ENCODE assay signal across 21 cellular contexts in genomic region chr1:52558941-52559340, GRCh38. TPM values are rescaled to one million over a fixed set of nuclear protein-coding genes. Genes with fewer than 3 reads are reported as not detected.
DNase-seq lines count a peak whose midpoint lies in the region; ATAC-seq and TF ChIP-seq lines count a peak whose summit lies in the region.
"Had no signal": no experiment of that assay in that cellular context is flagged by ENCODE, and none has a peak within 500 bp of the region (broad histone marks: within the 10 kb centered on the region; RNA-seq: fewer than 3 reads in every experiment).

No MANE protein-coding gene starts in this region.

- H3K27me3 ChIP-seq in left lung: no peaks in the 10 kb centered on the region

- H3K27me3 Mint-ChIP-seq in immature natural killer cell (ENCODE audit: low read depth in 3 of 3): no peaks in the 10 kb centered on the region
- no peaks in the 10 kb centered on the region for H3K27me3 Mint-ChIP-seq in activated T-cell treated with anti-CD3 and anti-CD28 coated beads, Interleukin-2, amount 50 U/mL, for 24 hours
- H3K27me3 Mint-ChIP-seq: IgD-negative memory B cell had no signal

- peaks cover 0 to 10% of the 10 kb centered on the region in 2 donors for H3K4me1 ChIP-seq in left lung

- no peak overlapping the region for H3K27ac ChIP-seq in left lung
- H3K27ac ChIP-seq: HL-60 had no signal

- H3K9me3 ChIP-seq in left lung: no peaks in the 10 kb centered on the region
- H3K9me3 ChIP-seq: HAP-1, SK-N-SH had no signal

- intact Hi-C loops in left lung (cut with DNase I): no loop called here

- no peak overlapping the region for H3K4me3 ChIP-seq in left lung
- H3K4me3 ChIP-seq: HAP-1 had no signal

- no peak for TF ChIP-seq CTCF in left lung (IDR thresholded peaks at IDR 0.05)

- H3K9me3 Mint-ChIP-seq in immature natural killer cell: no peaks in the 10 kb centered on the region
- H3K9me3 Mint-ChIP-seq in activated T-cell treated with anti-CD3 and anti-CD28 coated beads, Interleukin-2, amount 50 U/mL, for 24 hours: no peaks in the 10 kb centered on the region
- H3K9me3 Mint-ChIP-seq: CD4-positive, alpha-beta memory T cell; IgD-negative memory B cell had no signal

- no peak overlapping the region for H3K4me3 Mint-ChIP-seq in immature natural killer cell
- H3K4me3 Mint-ChIP-seq in activated T-cell treated with anti-CD3 and anti-CD28 coated beads, Interleukin-2, amount 50 U/mL, for 24 hours: no peak overlapping the region
- H3K4me3 Mint-ChIP-seq: CD4-positive, alpha-beta memory T cell had no signal

- DNase-seq in NCI-H1417 (lab: John Stamatoyannopoulos, UW): peak in 2 of 3 experiments; percentile 51 to 56
- no peak for DNase-seq in NCI-H1417 treated with DMSO at 0.1 percent for 48 hours (lab: John Stamatoyannopoulos, UW)
- peak; percentile 68 for DNase-seq in NCI-H1105 (lab: John Stamatoyannopoulos, UW)
- peak; percentile 30 for DNase-seq in NCI-H345 treated with DMSO at 0.1 percent for 48 hours (lab: John Stamatoyannopoulos, UW; ENCODE audit: unreplicated experiment)
- DNase-seq in left lung: no peak
- DNase-seq in immature natural killer cell: no peak
- DNase-seq in activated T-cell treated with anti-CD3 and anti-CD28 coated beads, Interleukin-2, amount 50 U/mL, for 24 hours: no peak
- DNase-seq: CD4-positive, alpha-beta memory T cell; NCI-H146; NCI-H2171; NCI-H526 treated with DMSO at 0.1 percent for 48 hours; Right ventricle myocardium superior; SK-N-SH; T-helper 1 cell; T1000 had no signal

- peaks cover 5 to 8% of the 10 kb centered on the region in 2 donors for H3K4me1 Mint-ChIP-seq in immature natural killer cell
- peaks cover 9% of the 10 kb centered on the region for H3K4me1 Mint-ChIP-seq in activated T-cell treated with anti-CD3 and anti-CD28 coated beads, Interleukin-2, amount 50 U/mL, for 24 hours (ENCODE audit: low read depth)

- peaks cover 4 to 10% (median 8%) of the 10 kb centered on the region in 3 donors for H3K36me3 Mint-ChIP-seq in immature natural killer cell
- H3K36me3 Mint-ChIP-seq in activated T-cell treated with anti-CD3 and anti-CD28 coated beads, Interleukin-2, amount 50 U/mL, for 24 hours (ENCODE audit: low read depth): no peaks in the 10 kb centered on the region
- H3K36me3 Mint-ChIP-seq: CD4-positive, alpha-beta memory T cell had no signal

- no peaks in the 10 kb centered on the region for H3K36me3 ChIP-seq in left lung
- H3K36me3 ChIP-seq: HAP-1 had no signal

- peak; percentile 56 for ATAC-seq in left lung
- no peak for ATAC-seq in HG03025 (IDR thresholded peaks at IDR 0.05; ENCODE audit: low FRiP score, unreplicated experiment)
- ATAC-seq: Panc1 had no signal

- H3K27ac Mint-ChIP-seq in immature natural killer cell: no peak overlapping the region
- no peak overlapping the region for H3K27ac Mint-ChIP-seq in activated T-cell treated with anti-CD3 and anti-CD28 coated beads, Interleukin-2, amount 50 U/mL, for 24 hours

RNA-seq across cellular contexts. Expression of gene TUT4, which starts 6.0 kb away (rescaled TPM):
- 10 to 100 TPM; 37.5 to 40.1 TPM for total RNA-seq in left lung
- 10 to 100 TPM; 14.5 to 36.0 (median 23.0) TPM for polyA plus RNA-seq in immature natural killer cell

RNA-seq across cellular contexts. Expression of gene GPX7, which starts 43.2 kb away (rescaled TPM):
- total RNA-seq in left lung: 10 to 100 TPM; 12.6 to 22.4 TPM
- polyA plus RNA-seq in immature natural killer cell: 10 to 100 TPM; 31.2 to 35.6 (median 31.9) TPM
- total RNA-seq: A172 had no signal

Comparison
In these comparisons a context has a peak if more than half of its experiments do, and no peak if none do; other contexts are left out.
1. DNase-seq: peak in NCI-H1417 (2 of 3), NCI-H1105 (single experiment) and NCI-H345 treated with DMSO at 0.1 percent for 48 hours (single experiment); none in NCI-H1417 treated with DMSO at 0.1 percent for 48 hours (single experiment), left lung (0 of 2), immature natural killer cell (0 of 3) and activated T-cell treated with anti-CD3 and anti-CD28 coated beads, Interleukin-2, amount 50 U/mL, for 24 hours (single experiment).